11 cellular contexts compared by ENCODE assay signal in the genomic region with DNA sequence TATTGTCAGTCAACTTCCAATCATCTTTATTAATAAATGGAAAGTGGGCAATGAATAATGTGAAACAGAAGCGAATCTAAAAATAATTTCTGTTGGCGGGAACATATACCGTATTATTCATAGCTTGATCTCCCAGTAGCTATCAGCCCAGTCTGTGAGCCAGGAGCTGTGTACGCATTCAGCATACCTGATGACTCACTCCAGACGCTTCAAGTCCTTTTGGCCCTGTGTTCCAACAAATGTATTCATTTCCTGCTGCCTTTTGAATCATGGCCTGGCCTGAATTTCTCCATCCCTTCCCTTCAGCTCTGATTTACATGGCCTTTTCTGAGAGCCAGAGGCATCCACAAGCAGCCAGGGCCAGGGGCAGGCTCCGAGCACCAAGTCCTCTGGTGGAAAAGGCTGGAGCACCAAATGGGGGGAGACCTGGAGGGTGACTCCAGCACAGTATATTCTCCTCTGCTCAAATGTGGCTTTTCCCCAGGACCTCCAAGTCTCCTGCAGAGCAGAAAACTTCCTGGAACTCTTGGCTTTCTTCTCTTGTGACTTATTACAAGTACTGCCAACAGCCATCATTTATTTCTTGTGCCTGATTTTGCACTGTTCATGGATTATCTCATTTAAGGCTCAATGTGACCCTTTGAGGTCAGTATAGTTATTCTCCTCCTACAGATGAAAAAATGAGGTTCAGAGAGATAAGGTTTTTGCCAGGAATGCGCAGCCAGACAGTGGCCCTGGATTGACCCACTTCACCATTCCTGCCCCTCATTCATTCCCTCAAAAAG.
DNase-seq lines count a peak whose midpoint lies in the region; TF ChIP-seq lines count a peak whose summit lies in the region.
"Had no signal": no experiment of that assay in that cellular context is flagged by ENCODE, and none has a peak within 500 bp of the region (broad histone marks: within the 10 kb centered on the region; RNA-seq: fewer than 3 reads in every experiment).

No MANE protein-coding gene starts in this region.

- H3K9me3 ChIP-seq in mammary epithelial cell (replicated peaks; ENCODE audit: insufficient read depth, low read length) (peaks cover 4% of the 10 kb centered on the region), stomach (peaks cover 0 to 5% (median 0%) of the 10 kb centered on the region in 4 donors)
- H3K9me3 ChIP-seq in effector memory CD4-positive, alpha-beta T cell (ENCODE audit: control insufficient read depth, low read length) = no peaks in the 10 kb centered on the region
- H3K9me3 ChIP-seq: Peyer's patch had no signal

- CTCF ChIA-PET in mammary epithelial cell (lab: Charles Lee; ENCODE audit: low non-redundant PET) = interaction anchor here (0.7 kb wide), 1 partner anchor 113 kb away, joined by 4 read pairs; no protein-coding TSS in a partner anchor

- TF ChIP-seq CTCF in mammary epithelial cell (conservative IDR thresholded peaks at IDR 0.05 in 1 of 2, IDR thresholded peaks at IDR 0.05 in 1 of 2; ENCODE audit: extremely low read depth in 1 of 2, insufficient read depth in 1 of 2, low read depth in 1 of 2, low read length in 2 of 2) (no peak), stomach (IDR thresholded peaks at IDR 0.05) (no peak)

- peaks cover 14% of the 10 kb centered on the region for H3K4me1 ChIP-seq in mammary epithelial cell (ENCODE audit: insufficient read depth, low read length)
- no peaks in the 10 kb centered on the region for H3K4me1 ChIP-seq in stomach
- H3K4me1 ChIP-seq in effector memory CD4-positive, alpha-beta T cell (ENCODE audit: control insufficient read depth, insufficient read depth, low read length, poor library complexity, severe bottlenecking) = no peaks in the 10 kb centered on the region
- H3K4me1 ChIP-seq: Peyer's patch had no signal

- TF ChIP-seq EP300 in stomach (IDR thresholded peaks at IDR 0.05) = no peak

- H3K36me3 ChIP-seq in mammary epithelial cell (ENCODE audit: insufficient read depth, low read length) (no peaks in the 10 kb centered on the region), stomach (no peaks in the 10 kb centered on the region)
- H3K36me3 ChIP-seq in effector memory CD4-positive, alpha-beta T cell (ENCODE audit: control insufficient read depth, insufficient read depth, low read length) = no peaks in the 10 kb centered on the region
- H3K36me3 ChIP-seq: Peyer's patch had no signal

- no TSS peak for BruUV-seq in mammary epithelial cell (replicated peaks; lab: Mats Ljungman, UMichigan)

- no peak for TF ChIP-seq POLR2A in stomach (IDR thresholded peaks at IDR 0.05)

- H3K27me3 ChIP-seq in mammary epithelial cell (ENCODE audit: insufficient read depth, low read length) = no peaks in the 10 kb centered on the region
- peaks cover 0 to 4% (median 0%) of the 10 kb centered on the region in 3 donors for H3K27me3 ChIP-seq in stomach
- H3K27me3 ChIP-seq in effector memory CD4-positive, alpha-beta T cell (replicated peaks; ENCODE audit: control insufficient read depth, insufficient read depth, low read length, poor library complexity, severe bottlenecking) = no peaks in the 10 kb centered on the region
- H3K27me3 ChIP-seq: Peyer's patch had no signal

- H3K9ac ChIP-seq in mammary epithelial cell (ENCODE audit: insufficient read depth, low read length) = peak overlapping the region; percentile 20

- WGBS in mammary epithelial cell (ENCODE audit: low coverage, missing lambda C conversion rate) = 15% methylated on average over 7 of the region's 7 CpGs
- WGBS in stomach, 5 donors = 38 to 54% (median 47%) methylated on average over 7 of the region's 7 CpGs

- in situ Hi-C loops in mammary epithelial cell (cut with MboI; ENCODE audit: low sequenced_read_pairs in 2 of 2) = no loop called here

- H3K79me2 ChIP-seq in mammary epithelial cell (ENCODE audit: insufficient read depth, low read length) = no peaks in the 10 kb centered on the region

- intact Hi-C loops in mammary epithelial cell (cut with micrococcal nuclease) = loop anchor here (5.0 kb wide), 2 partner anchors 119 to 366 kb away; no protein-coding TSS in a partner anchor
- intact Hi-C loops in stomach (cut with DNase I; ENCODE audit: low total_unique reads) = no loop called here

- dilution Hi-C loops in mammary epithelial cell (cut with HindIII; ENCODE audit: low sequenced_read_pairs) = no loop called here

- H3K4me3 ChIP-seq in mammary epithelial cell (replicated peaks in 1 of 3; ENCODE audit: insufficient read depth in 1 of 3, low read depth in 2 of 3, low read length in 3 of 3) (no peak overlapping the region), stomach (no peak overlapping the region)
- H3K4me3 ChIP-seq in effector memory CD4-positive, alpha-beta T cell (ENCODE audit: insufficient read depth, low read depth, low read length, poor library complexity, severe bottlenecking) = no peak overlapping the region
- H3K4me3 ChIP-seq: Peyer's patch had no signal

- H3K27ac ChIP-seq in mammary epithelial cell (ENCODE audit: insufficient read depth, low read depth, low read length) = peak overlapping the region; percentile 63
- peak overlapping the region in 2 of 5 donors; percentile 5 to 40 for H3K27ac ChIP-seq in stomach
- no peak overlapping the region for H3K27ac ChIP-seq in effector memory CD4-positive, alpha-beta T cell (ENCODE audit: insufficient read depth, low read length, poor library complexity, severe bottlenecking)
- H3K27ac ChIP-seq: Peyer's patch had no signal

- H4K20me1 ChIP-seq in mammary epithelial cell (ENCODE audit: insufficient read depth, low read length) = no peaks in the 10 kb centered on the region

- DNase-seq in A172 (ENCODE audit: low spot score) (peak; percentile 96), HS-5 (ENCODE audit: low read depth) (peak; percentile 97), mammary epithelial cell (peak; percentile 93), lung microvascular endothelial cell (ENCODE audit: low read depth in 2 of 2) (peak; percentile 87 to 97), NCI-H2227 (lab: John Stamatoyannopoulos, UW; ENCODE audit: unreplicated experiment) (no peak), stomach (no peak), NCI-H187 treated with DMSO at 0.1 percent for 48 hours (lab: John Stamatoyannopoulos, UW) (no peak)
- DNase-seq in effector memory CD4-positive, alpha-beta T cell = no peak
- DNase-seq: CD4-positive, alpha-beta memory T cell; hippocampal formation; Peyer's patch had no signal

- peak overlapping the region; percentile 90 for H2AFZ ChIP-seq in mammary epithelial cell (ENCODE audit: low read depth, low read length)

- H3K4me2 ChIP-seq in mammary epithelial cell (ENCODE audit: insufficient read depth, low read depth, low read length) = peak overlapping the region; percentile 57

Comparison
In these comparisons a context has a peak if more than half of its experiments do, and no peak if none do; other contexts are left out.
1. DNase-seq: peak in A172 (single experiment), HS-5 (single experiment), mammary epithelial cell (single experiment) and lung microvascular endothelial cell (2 of 2); none in NCI-H2227 (single experiment), stomach (single experiment), NCI-H187 treated with DMSO at 0.1 percent for 48 hours (single experiment) and effector memory CD4-positive, alpha-beta T cell (0 of 3).